11 cellular contexts compared by ENCODE assay signal in the genomic region with DNA sequence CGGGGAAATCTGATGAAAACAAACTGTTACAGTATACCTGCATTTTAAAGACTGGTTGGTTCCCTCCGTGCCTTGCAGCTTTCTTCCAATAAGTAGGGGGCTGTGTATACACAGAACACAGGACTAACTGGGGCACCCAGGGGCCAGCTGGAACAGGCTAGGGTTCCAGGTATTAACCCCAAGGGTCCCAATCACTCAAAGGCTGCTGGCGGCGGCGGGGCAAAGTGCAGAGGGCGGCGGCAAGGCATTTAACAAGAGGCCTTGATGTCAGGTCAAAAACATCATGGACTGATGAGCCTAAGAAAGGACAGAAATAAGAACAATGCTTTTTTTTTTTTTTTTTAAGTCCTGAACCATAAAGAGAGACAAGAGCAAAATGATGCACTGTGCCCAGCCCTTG. TPM values are rescaled to one million over a fixed set of nuclear protein-coding genes. Genes with fewer than 3 reads are reported as not detected.
DNase-seq lines count a peak whose midpoint lies in the region; ATAC-seq and TF ChIP-seq lines count a peak whose summit lies in the region.
"Had no signal": no experiment of that assay in that cellular context is flagged by ENCODE, and none has a peak within 500 bp of the region (broad histone marks: within the 10 kb centered on the region; RNA-seq: fewer than 3 reads in every experiment).

No MANE protein-coding gene starts in this region.

- no peaks in the 10 kb centered on the region for H3K36me3 Mint-ChIP-seq in activated naive CD4-positive, alpha-beta T cell treated with anti-CD3 and anti-CD28 coated beads, Interleukin-2, amount 10 ng/mL, durations not matched to agents 7 days and 5 days
- H3K36me3 Mint-ChIP-seq in memory B cell: no peaks in the 10 kb centered on the region

- TF ChIP-seq POLR2A in suprapubic skin (IDR thresholded peaks at IDR 0.05): no peak

- no peak for ATAC-seq in memory B cell (ENCODE audit: low read depth)
- no peak for ATAC-seq in HG03025 (IDR thresholded peaks at IDR 0.05; ENCODE audit: low FRiP score, unreplicated experiment)
- ATAC-seq in GM18502 (IDR thresholded peaks at IDR 0.05; ENCODE audit: poor library complexity, unreplicated experiment): no peak
- ATAC-seq: foreskin keratinocyte had no signal

- H3K27me3 ChIP-seq in ascending aorta (no peaks in the 10 kb centered on the region), suprapubic skin (no peaks in the 10 kb centered on the region)
- H3K27me3 ChIP-seq: foreskin keratinocyte had no signal

- TF ChIP-seq CTCF in ascending aorta (IDR thresholded peaks at IDR 0.05) (no peak), suprapubic skin (IDR thresholded peaks at IDR 0.05) (no peak)

- peaks cover 81% of the 10 kb centered on the region for H3K27me3 Mint-ChIP-seq in activated naive CD4-positive, alpha-beta T cell treated with anti-CD3 and anti-CD28 coated beads, Interleukin-2, amount 10 ng/mL, durations not matched to agents 7 days and 5 days
- peaks cover 2% of the 10 kb centered on the region for H3K27me3 Mint-ChIP-seq in memory B cell

- peaks cover 8 to 49% of the 10 kb centered on the region in 2 donors for H3K4me1 ChIP-seq in ascending aorta
- H3K4me1 ChIP-seq in suprapubic skin: peaks cover 54% of the 10 kb centered on the region

- no peaks in the 10 kb centered on the region for H3K9me3 Mint-ChIP-seq in activated naive CD4-positive, alpha-beta T cell treated with anti-CD3 and anti-CD28 coated beads, Interleukin-2, amount 10 ng/mL, durations not matched to agents 7 days and 5 days
- no peaks in the 10 kb centered on the region for H3K9me3 Mint-ChIP-seq in memory B cell

- H3K36me3 ChIP-seq in ascending aorta (no peaks in the 10 kb centered on the region), suprapubic skin (no peaks in the 10 kb centered on the region)

- DNase-seq in activated naive CD4-positive, alpha-beta T cell treated with anti-CD3 and anti-CD28 coated beads, Interleukin-2, amount 10 ng/mL, durations not matched to agents 7 days and 5 days: no peak
- no peak for DNase-seq in activated naive CD4-positive, alpha-beta T cell treated with Interleukin-2 at 50 U/mL for 16 hours
- DNase-seq in ascending aorta (ENCODE audit: low spot score in 2 of 2) (no peak), memory B cell (ENCODE audit: low spot score in 2 of 2) (no peak), suprapubic skin (ENCODE audit: low spot score in 2 of 2) (no peak)
- no peak for DNase-seq in activated CD4-positive, alpha-beta T cell treated with anti-CD3 and anti-CD28 coated beads, Interleukin-2, amount 50 U/mL, for 48 hours
- DNase-seq: AML-193; foreskin keratinocyte; stimulated activated CD4-positive, alpha-beta T cell treated with anti-CD3 and anti-CD28 coated beads, Interleukin-4, amount 100 ng/mL, for 24 hours had no signal

- H3K4me3 ChIP-seq in ascending aorta: peak overlapping the region; percentile 73 to 79
- H3K4me3 ChIP-seq in suprapubic skin: peak overlapping the region; percentile 66

- intact Hi-C loops in ascending aorta (cut with DNase I): loop anchor here (10.0 kb wide), 1 partner anchor 1187 kb away; no protein-coding TSS in a partner anchor

- CTCF ChIA-PET in activated naive CD4-positive, alpha-beta T cell treated with anti-CD3 and anti-CD28 coated beads, Interleukin-2, amount 10 ng/mL, durations not matched to agents 7 days and 5 days (lab: Charles Lee): interaction anchor here (1.2 kb wide), 1 partner anchor 109 kb away, joined by 3 read pairs; no protein-coding TSS in a partner anchor

- TF ChIP-seq EP300 in suprapubic skin (IDR thresholded peaks at IDR 0.05): no peak

- H3K27ac Mint-ChIP-seq in activated naive CD4-positive, alpha-beta T cell treated with anti-CD3 and anti-CD28 coated beads, Interleukin-2, amount 10 ng/mL, durations not matched to agents 7 days and 5 days: no peak overlapping the region
- peak overlapping the region; percentile 94 for H3K27ac Mint-ChIP-seq in memory B cell

- H3K27ac ChIP-seq in ascending aorta: peak overlapping the region; percentile 87 to 94
- H3K27ac ChIP-seq in suprapubic skin: peak overlapping the region; percentile 1

- H3K9me3 ChIP-seq in ascending aorta (no peaks in the 10 kb centered on the region), suprapubic skin (no peaks in the 10 kb centered on the region)

- peaks cover 21% of the 10 kb centered on the region for H3K4me1 Mint-ChIP-seq in activated naive CD4-positive, alpha-beta T cell treated with anti-CD3 and anti-CD28 coated beads, Interleukin-2, amount 10 ng/mL, durations not matched to agents 7 days and 5 days
- H3K4me1 Mint-ChIP-seq in memory B cell: peaks cover 54% of the 10 kb centered on the region

- 67% methylated on average over 7 of the region's 7 CpGs for WGBS in suprapubic skin

- peak overlapping the region; percentile 4 for H3K4me3 Mint-ChIP-seq in activated naive CD4-positive, alpha-beta T cell treated with anti-CD3 and anti-CD28 coated beads, Interleukin-2, amount 10 ng/mL, durations not matched to agents 7 days and 5 days
- peak overlapping the region; percentile 99 for H3K4me3 Mint-ChIP-seq in memory B cell

RNA-seq across cellular contexts. Expression of a gene that starts 2.5 kb away (rescaled TPM):
- total RNA-seq in ascending aorta: 56.8 TPM
- total RNA-seq in suprapubic skin: 10 to 100 TPM in 3 of 4 donors, 1 to 10 TPM in 1; 9.5 to 20.4 (median 16.2) TPM
